ENCODE assay signal across 13 cellular contexts in genomic region chr4:138562544-138562961, GRCh38.
A peak's percentile ranks its signal among the peaks of the same experiment; 100 is the strongest.
DNase-seq lines count a peak whose midpoint lies in the region; ATAC-seq and TF ChIP-seq lines count a peak whose summit lies in the region.
"Had no signal": no experiment of that assay in that cellular context is flagged by ENCODE, and none has a peak within 500 bp of the region (broad histone marks: within the 10 kb centered on the region; RNA-seq: fewer than 3 reads in every experiment).

No MANE protein-coding gene starts in this region.

- H3K27ac ChIP-seq in epithelial cell of prostate: no peak overlapping the region
- H3K27ac ChIP-seq in WERI-Rb-1: no peak overlapping the region
- no peak overlapping the region for H3K27ac ChIP-seq in vagina
- H3K27ac ChIP-seq: A549 had no signal

- intact Hi-C loops in Right ventricle myocardium superior (cut with DNase I): no loop called here
- intact Hi-C loops in cardiac septum (cut with DNase I): loop anchor here (10.0 kb wide), 1 partner anchor 102 kb away; no protein-coding TSS in a partner anchor
- intact Hi-C loops in vagina (cut with DNase I): no loop called here

- H3K9me3 ChIP-seq in WERI-Rb-1 (ENCODE audit: severe bottlenecking) (peaks cover 2% of the 10 kb centered on the region), vagina (no peaks in the 10 kb centered on the region)
- H3K9me3 ChIP-seq: A549, SK-N-SH had no signal

- DNase-seq in Right ventricle myocardium superior: no peak
- no peak for DNase-seq in cardiac septum (ENCODE audit: low spot score)
- DNase-seq in epithelial cell of prostate (ENCODE audit: low read depth, low spot score): peak; percentile 24
- DNase-seq in stimulated activated CD4-positive, alpha-beta T cell treated with anti-CD3 and anti-CD28 coated beads, Interleukin-4, amount 100 ng/mL, for 24 hours: no peak
- DNase-seq in cerebellum (ENCODE audit: low spot score): no peak
- DNase-seq in WERI-Rb-1: no peak
- DNase-seq in vagina (ENCODE audit: extremely low spot score in 2 of 2): no peak
- DNase-seq: NCI-H146; SK-N-SH; stimulated activated CD8-positive, alpha-beta memory T cell treated with anti-CD3 and anti-CD28 coated beads, Interleukin-4, amount 100 ng/mL, for 48 hours had no signal

- H3K4me3 ChIP-seq in WERI-Rb-1 (ENCODE audit: low read depth, low read length) (no peak overlapping the region), vagina (no peak overlapping the region)
- H3K4me3 ChIP-seq: A549, coronary artery had no signal

- no peaks in the 10 kb centered on the region for H3K4me1 ChIP-seq in vagina
- H3K4me1 ChIP-seq: A549 had no signal

- TF ChIP-seq POLR2A in vagina (IDR thresholded peaks at IDR 0.05): no peak

- TF ChIP-seq CTCF in WERI-Rb-1 (IDR thresholded peaks at IDR 0.05; ENCODE audit: low read depth, low read length): no peak
- no peak for TF ChIP-seq CTCF in vagina (IDR thresholded peaks at IDR 0.05)

- ATAC-seq in Right ventricle myocardium superior (ENCODE audit: poor library complexity) (peak; percentile 39), HG03432 (IDR thresholded peaks at IDR 0.05; ENCODE audit: unreplicated experiment) (peak; percentile 76)
- ATAC-seq: A549 had no signal

- H3K36me3 ChIP-seq in WERI-Rb-1 (no peaks in the 10 kb centered on the region), vagina (no peaks in the 10 kb centered on the region)

- H3K27me3 ChIP-seq in WERI-Rb-1 (ENCODE audit: insufficient read depth, low read depth, severe bottlenecking) (no peaks in the 10 kb centered on the region), vagina (no peaks in the 10 kb centered on the region)
